Comparison of ENCODE assay signal across 18 cellular contexts in genomic region chrX:46500054-46500453, GRCh38. TPM values are rescaled to one million over a fixed set of nuclear protein-coding genes. Genes with fewer than 3 reads are reported as not detected.
DNase-seq lines count a peak whose midpoint lies in the region; ATAC-seq and TF ChIP-seq lines count a peak whose summit lies in the region.
"Had no signal": no experiment of that assay in that cellular context is flagged by ENCODE, and none has a peak within 500 bp of the region (broad histone marks: within the 10 kb centered on the region; RNA-seq: fewer than 3 reads in every experiment).

No MANE protein-coding gene starts in this region.

- no peak overlapping the region for H2AFZ ChIP-seq in GM23248
- H2AFZ ChIP-seq: GM23338 had no signal

- no peak overlapping the region for H4K5ac ChIP-seq in mesendoderm (ENCODE audit: low read length)

- no peak overlapping the region for H3K18ac ChIP-seq in mesendoderm (ENCODE audit: low read length)

- ATAC-seq in natural killer cell, result no peak
- ATAC-seq: GM23338 had no signal

- H3K4me2 ChIP-seq in GM23248 (ENCODE audit: unreplicated experiment) (no peak overlapping the region), mesendoderm (ENCODE audit: low read length) (no peak overlapping the region)
- H3K4me2 ChIP-seq: GM23338 had no signal

- no peak overlapping the region for H3K23ac ChIP-seq in mesendoderm (ENCODE audit: low read length)

- H3K4me3 Mint-ChIP-seq in natural killer cell, result no peak overlapping the region
- H3K4me3 Mint-ChIP-seq: GM23338 had no signal

- no peak for TF ChIP-seq CTCF in natural killer cell (IDR thresholded peaks at IDR 0.05)

- H4K20me1 ChIP-seq in GM23248 (ENCODE audit: insufficient read depth), result no peaks in the 10 kb centered on the region

- no peaks in the 10 kb centered on the region for H3K9me2 ChIP-seq in GM23248 (ENCODE audit: insufficient read depth)

- no peak overlapping the region for H2AK5ac ChIP-seq in mesendoderm (ENCODE audit: low read length)

- H3K4me1 Mint-ChIP-seq in natural killer cell, result no peaks in the 10 kb centered on the region
- H3K4me1 Mint-ChIP-seq: GM23338 had no signal

- H3K27me3 ChIP-seq in GM23248 (replicated peaks; ENCODE audit: insufficient read depth) (no peaks in the 10 kb centered on the region), mesendoderm (ENCODE audit: insufficient read depth, low read length, poor library complexity) (no peaks in the 10 kb centered on the region), SJCRH30 (no peaks in the 10 kb centered on the region)

- WGBS in GM23248 (ENCODE audit: low coverage in 1 of 2, low lambda C conversion rate in 2 of 2, missing lambda C conversion rate in 2 of 2), 2 experiments, result 86 to 94% methylated on average over 1 of the region's 1 CpG
- WGBS in mesendoderm (ENCODE audit: extremely low coverage, insufficient coverage, low lambda C conversion rate), result no CpG with 5 or more reads among the region's 1 CpG

- H3K9me3 Mint-ChIP-seq in natural killer cell, result peaks cover 5 to 8% of the 10 kb centered on the region in 2 donors

- no peak overlapping the region for H2BK5ac ChIP-seq in mesendoderm (ENCODE audit: low read length)

- 0 out of 2 replicates have a peak, but pooled peaks cover 9% of the 10 kb centered on the region for H3F3A ChIP-seq in GM23248 (ENCODE audit: insufficient read depth)

- H3K9ac ChIP-seq in GM23248 (no peak overlapping the region), mesendoderm (ENCODE audit: low read length) (no peak overlapping the region)

- H3K27ac ChIP-seq in GM23248, result no peak overlapping the region
- H3K27ac ChIP-seq in mesendoderm (ENCODE audit: low read depth, low read length), result no peak overlapping the region
- H3K27ac ChIP-seq in SJCRH30, result no peak overlapping the region
- H3K27ac ChIP-seq: C4-2B had no signal

- H3K9me3 ChIP-seq in GM23248 (ENCODE audit: low read depth) (no peaks in the 10 kb centered on the region), SJCRH30 (replicated peaks) (no peaks in the 10 kb centered on the region)

- peaks cover 31% of the 10 kb centered on the region for H3K36me3 Mint-ChIP-seq in natural killer cell

- H3K4me3 ChIP-seq in GM23248 (no peak overlapping the region), mesendoderm (ENCODE audit: low read length) (no peak overlapping the region), SJCRH30 (no peak overlapping the region)
- H3K4me3 ChIP-seq: GM23338 had no signal

- H2BK120ac ChIP-seq in mesendoderm (ENCODE audit: low read depth, low read length), result no peak overlapping the region

- no peaks in the 10 kb centered on the region for H3K79me2 ChIP-seq in GM23248 (ENCODE audit: insufficient read depth)
- no peaks in the 10 kb centered on the region for H3K79me2 ChIP-seq in mesendoderm (ENCODE audit: control insufficient read depth, insufficient read depth, low read length)

- in situ Hi-C loops in ACHN (cut with HindIII; ENCODE audit: low pct_ligation_motif_present, low pct_unique_long_range_greater_than_20kb, low sequenced_read_pairs), result no loop called here
- in situ Hi-C loops in GM23248 (cut with MboI), result no loop called here

- no peak overlapping the region for H3K56ac ChIP-seq in mesendoderm (ENCODE audit: low read length)

- H3K27ac Mint-ChIP-seq in natural killer cell, result no peak overlapping the region
- H3K27ac Mint-ChIP-seq: GM23338 had no signal

- H3K4me1 ChIP-seq in GM23248 (ENCODE audit: insufficient read depth) (no peaks in the 10 kb centered on the region), mesendoderm (ENCODE audit: control insufficient read depth, low read depth, low read length) (no peaks in the 10 kb centered on the region), SJCRH30 (no peaks in the 10 kb centered on the region)

- DNase-seq in ACHN, result peak; percentile 0
- peak; percentile 5 for DNase-seq in GM23248
- peak; percentile 8 for DNase-seq in amniotic epithelial cell (ENCODE audit: low read depth)
- DNase-seq in mesendoderm, result peak; percentile 4
- no peak for DNase-seq in natural killer cell
- DNase-seq in SJCRH30, result no peak
- no peak for DNase-seq in nucleus accumbens (lab: John Stamatoyannopoulos, UW)
- DNase-seq: COR-L47, DMS153, Kasumi-1, NCI-H1105, NCI-H1694, NCI-H2107, NCI-H226, NCI-H524 treated with DMSO at 0.1 percent for 48 hours, SHP77 treated with DMSO at 0.1 percent for 48 hours had no signal

- intact Hi-C loops in natural killer cell (cut with micrococcal nuclease), result no loop called here

- H4K8ac ChIP-seq in mesendoderm (ENCODE audit: low read depth, low read length), result no peak overlapping the region

- no peak overlapping the region for H2BK15ac ChIP-seq in mesendoderm (replicated peaks; ENCODE audit: low read depth)

- H3K36me3 ChIP-seq in GM23248 (ENCODE audit: low read depth) (peaks cover 15% of the 10 kb centered on the region; the same call in 1 of the 2 replicates), mesendoderm (ENCODE audit: control insufficient read depth, insufficient read depth, low read length) (no peaks in the 10 kb centered on the region), SJCRH30 (no peaks in the 10 kb centered on the region)

- H3K27me3 Mint-ChIP-seq in natural killer cell (ENCODE audit: low read depth in 2 of 2), result no peaks in the 10 kb centered on the region

- H3K4ac ChIP-seq in mesendoderm (ENCODE audit: low read depth, low read length), result no peak overlapping the region

- H3K79me1 ChIP-seq in mesendoderm (ENCODE audit: low read length), result no peaks in the 10 kb centered on the region

RNA-seq across cellular contexts. Expression of gene ZNF674, which starts 45.2 kb away (rescaled TPM):
- total RNA-seq in GM23248 (2014; rRNA removed; shearing (Covaris generic)), result 2.7 and 2.8 TPM in 2 replicates
- 1.3 and 2.0 TPM in 2 replicates for polyA plus RNA-seq in GM23248 (2016; fragmentation: Nextera tagmentation; extraction: Ambion mirVana)
- 2.5 TPM for polyA plus RNA-seq in mesendoderm (2013, experiment 1 of 2)
- polyA plus RNA-seq in mesendoderm (2013, experiment 2 of 2), result 2.2 TPM
- 1 to 10 TPM; 2.5 to 5.3 (median 3.4) TPM for total RNA-seq in natural killer cell
- total RNA-seq in SJCRH30 (2014; rRNA removed; shearing (Covaris generic)), result 1.7 and 3.3 TPM in 2 replicates

Comparison
In these comparisons a context has a peak if more than half of its experiments do, and no peak if none do; other contexts are left out.
1. DNase-seq: peak in ACHN (single experiment), GM23248 (single experiment), amniotic epithelial cell (single experiment) and mesendoderm (single experiment); none in natural killer cell (single experiment), SJCRH30 (0 of 2) and nucleus accumbens (0 of 56).